8 cellular contexts compared by ENCODE assay signal in genomic region chrX:65035451-65035779, GRCh38. TPM values are rescaled to one million over a fixed set of nuclear protein-coding genes. Genes with fewer than 3 reads are reported as not detected.
DNase-seq lines count a peak whose midpoint lies in the region; ATAC-seq and TF ChIP-seq lines count a peak whose summit lies in the region.

No MANE protein-coding gene starts in this region.

- H3K27me3 Mint-ChIP-seq in glutamatergic neuron (ENCODE audit: unreplicated experiment) = no peaks in the 10 kb centered on the region

- peak overlapping the region; percentile 55 for H3K27ac Mint-ChIP-seq in glutamatergic neuron (ENCODE audit: unreplicated experiment)

- TF ChIP-seq CTCF in WI38 (IDR thresholded peaks at IDR 0.05; ENCODE audit: low read depth, low read length) = no peak
- no peak for TF ChIP-seq CTCF in glutamatergic neuron (IDR thresholded peaks at IDR 0.05; ENCODE audit: partially characterized antibody, unreplicated experiment)

- H3K9me3 ChIP-seq in BLaER1 = peaks cover 5% of the 10 kb centered on the region; the same call in 1 of the 2 replicates

- peak overlapping the region; percentile 91 for H3K27ac ChIP-seq in BLaER1

- H3K27me3 ChIP-seq in BLaER1 = no peaks in the 10 kb centered on the region; the same call in 1 of the 2 replicates

- no peaks in the 10 kb centered on the region for H3K4me1 Mint-ChIP-seq in glutamatergic neuron (ENCODE audit: low read depth, unreplicated experiment)

- H3K36me3 ChIP-seq in BLaER1 = no peaks in the 10 kb centered on the region

- H3K4me3 Mint-ChIP-seq in glutamatergic neuron (ENCODE audit: unreplicated experiment) = peak overlapping the region; percentile 89

- peak overlapping the region; percentile 62 for H3K4me2 ChIP-seq in BLaER1

- no peaks in the 10 kb centered on the region for H4K20me1 ChIP-seq in BLaER1

- intact Hi-C loops in posterior cingulate gyrus (cut with DNase I) = loop anchor here (10.0 kb wide), 1 partner anchor 499 kb away; the partner anchor contains the start of gene LAS1L

- H3K9ac ChIP-seq in BLaER1 = peak overlapping the region; percentile 82

- ATAC-seq in GM18868 (IDR thresholded peaks at IDR 0.05; ENCODE audit: unreplicated experiment) = peak; percentile 39
- ATAC-seq in HG03135 (IDR thresholded peaks at IDR 0.05; ENCODE audit: unreplicated experiment) = peak; percentile 37

- no peaks in the 10 kb centered on the region for H3K36me3 Mint-ChIP-seq in glutamatergic neuron (ENCODE audit: unreplicated experiment)

- DNase-seq in glutamatergic neuron (peak; percentile 32), posterior cingulate gyrus (peak in 7 of 10 donors; percentile 15 to 86 (median 36)), NCI-H1048 (lab: John Stamatoyannopoulos, UW) (no peak)
- DNase-seq in NK-92 treated with Interleukin-12 subunit alpha and Interleukin-12 subunit beta, amount 100 ng/mL, for 24 hours (lab: John Stamatoyannopoulos, UW) = no peak

- H3K4me3 ChIP-seq in BLaER1 = peak overlapping the region; percentile 69
- H3K4me3 ChIP-seq in WI38 (ENCODE audit: low read depth, low read length) = peak overlapping the region; percentile 50

- H3K9me3 Mint-ChIP-seq in glutamatergic neuron (ENCODE audit: unreplicated experiment) = peaks cover 2% of the 10 kb centered on the region

- H3K4me1 ChIP-seq in BLaER1 = peaks cover 17% of the 10 kb centered on the region

RNA-seq across cellular contexts. Expression of gene ZC3H12B, which starts 0.8 kb away (rescaled TPM):
- total RNA-seq in glutamatergic neuron (ENCODE audit: unreplicated experiment) = 0.20 TPM

RNA-seq across cellular contexts. Expression of gene ZC4H2, which starts 59.2 kb away (rescaled TPM):
- total RNA-seq in glutamatergic neuron (ENCODE audit: unreplicated experiment) = 48.0 TPM

Comparison
In these comparisons a context has a peak if more than half of its experiments do, and no peak if none do; other contexts are left out.
1. DNase-seq: peak in glutamatergic neuron (single experiment) and posterior cingulate gyrus (7 of 10); none in NCI-H1048 (single experiment) and NK-92 treated with Interleukin-12 subunit alpha and Interleukin-12 subunit beta, amount 100 ng/mL, for 24 hours (single experiment).